Comparison of ENCODE assay signal across 25 cellular contexts in the genomic region with DNA sequence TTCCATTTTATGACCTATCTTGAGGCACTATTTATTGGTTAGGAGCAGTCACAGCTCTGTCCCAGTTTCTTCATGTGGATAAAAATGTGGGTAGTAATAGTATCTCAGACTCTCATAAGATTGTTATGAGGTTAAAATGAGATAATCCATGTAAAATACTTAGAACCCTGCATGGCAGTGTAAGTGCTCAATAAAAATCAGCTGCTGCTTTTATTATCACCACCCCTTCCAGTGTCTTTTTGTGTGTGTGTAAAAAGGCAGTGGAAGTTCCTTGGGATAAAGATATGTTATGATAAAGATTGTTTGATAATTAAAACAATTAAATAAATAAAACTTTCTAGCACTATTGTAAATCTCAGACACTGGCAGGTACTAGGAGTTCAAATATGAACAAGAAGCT. TPM values are rescaled to one million over a fixed set of nuclear protein-coding genes. Genes with fewer than 3 reads are reported as not detected.
DNase-seq lines count a peak whose midpoint lies in the region; ATAC-seq and TF ChIP-seq lines count a peak whose summit lies in the region.
"Had no signal": no experiment of that assay in that cellular context is flagged by ENCODE, and none has a peak within 500 bp of the region (broad histone marks: within the 10 kb centered on the region; RNA-seq: fewer than 3 reads in every experiment).

No MANE protein-coding gene starts in this region.

- no peak for ATAC-seq in activated B cell treated with CpG ODN at 0.5 μM for 24 hours (ENCODE audit: low read depth)
- ATAC-seq in GM19023 (IDR thresholded peaks at IDR 0.05; ENCODE audit: unreplicated experiment) = no peak
- ATAC-seq: activated CD4-positive, alpha-beta T cell treated with anti-CD3 and anti-CD28 coated beads for 36 hours; gastrocnemius medialis had no signal

- H3K36me3 Mint-ChIP-seq in HFFc6 (ENCODE audit: low read depth) = no peaks in the 10 kb centered on the region
- peaks cover 8% of the 10 kb centered on the region for H3K36me3 Mint-ChIP-seq in activated B cell treated with CpG ODN at 0.5 μM for 24 hours (ENCODE audit: low read depth)

- H3K4me3 ChIP-seq in muscle layer of colon (ENCODE audit: low read depth in 1 of 2, low read length in 2 of 2) (no peak overlapping the region), transverse colon (no peak overlapping the region)
- H3K4me3 ChIP-seq: gastrocnemius medialis, MG63 had no signal

- POLR2A ChIA-PET in activated B cell treated with CpG ODN at 0.5 μM for 24 hours (lab: Charles Lee) = interaction anchor here (5.3 kb wide), 1 partner anchor 15 kb away, joined by 34 read pairs; the partner anchor contains the start of gene TES
- POLR2A ChIA-PET in RWPE1 (lab: Yijun Ruan, JAX; ENCODE audit: low non-redundant PET) = no interaction called here

- peaks cover 75% of the 10 kb centered on the region for H3K4me1 ChIP-seq in muscle layer of colon (ENCODE audit: insufficient read depth, low read length)
- peaks cover 17 to 64% (median 22%) of the 10 kb centered on the region in 4 donors for H3K4me1 ChIP-seq in transverse colon

- H3K27me3 ChIP-seq in muscle layer of colon (ENCODE audit: control insufficient read depth in 1 of 2, insufficient read depth in 2 of 2, low read length in 2 of 2) = no peaks in the 10 kb centered on the region
- H3K27me3 ChIP-seq in transverse colon = no peaks in the 10 kb centered on the region
- H3K27me3 ChIP-seq: gastrocnemius medialis, MG63 had no signal

- H3K9ac ChIP-seq in muscle layer of colon (ENCODE audit: low read length) = no peak overlapping the region

- intact Hi-C loops in activated B cell treated with CpG ODN at 0.5 μM for 24 hours (cut with micrococcal nuclease) (no loop called here), transverse colon (cut with DNase I; ENCODE audit: low total_unique reads) (no loop called here)

- no peak for TF ChIP-seq POLR2A in transverse colon (IDR thresholded peaks at IDR 0.05)

- CTCF ChIA-PET in activated B cell treated with CpG ODN at 0.5 μM for 24 hours (lab: Charles Lee) = interaction anchor here (0.9 to 4.5 kb wide), 7 partner anchors 10 to 301 kb away, joined by 3 to 20 read pairs (median 3); partner anchors contain the start of gene TES
- CTCF ChIA-PET in RWPE1 (lab: Yijun Ruan, JAX) = interaction anchor here (0.5 to 1.3 kb wide), 3 partner anchors 9 to 52 kb away, joined by 3 to 5 read pairs (median 3); no protein-coding TSS in a partner anchor

- H3K9me3 Mint-ChIP-seq in HFFc6 (no peaks in the 10 kb centered on the region), activated B cell treated with CpG ODN at 0.5 μM for 24 hours (no peaks in the 10 kb centered on the region)
- H3K9me3 Mint-ChIP-seq: H9, nephron progenitor cell had no signal

- H3K9me3 ChIP-seq in muscle layer of colon (ENCODE audit: low read length) (no peaks in the 10 kb centered on the region), transverse colon (no peaks in the 10 kb centered on the region)
- H3K9me3 ChIP-seq: gastrocnemius medialis, MG63 had no signal

- H3K4me3 Mint-ChIP-seq in HFFc6 (no peak overlapping the region), activated B cell treated with CpG ODN at 0.5 μM for 24 hours (no peak overlapping the region)
- H3K4me3 Mint-ChIP-seq: activated CD4-positive, alpha-beta T cell treated with anti-CD3 and anti-CD28 coated beads for 36 hours; CD14-positive monocyte; H9; nephron progenitor cell had no signal

- TF ChIP-seq CTCF in HFFc6 (IDR thresholded peaks at IDR 0.05) = no peak
- no peak for TF ChIP-seq CTCF in activated B cell treated with CpG ODN at 0.5 μM for 24 hours (IDR thresholded peaks at IDR 0.05)
- TF ChIP-seq CTCF in transverse colon (IDR thresholded peaks at IDR 0.05) = no peak
- no peak for TF ChIP-seq CTCF in RWPE1 (conservative IDR thresholded peaks at IDR 0.05; ENCODE audit: low read depth)

- DNase-seq in HFFc6 (no peak), activated B cell treated with CpG ODN at 0.5 μM for 24 hours (no peak), transverse colon (no peak), RWPE1 (ENCODE audit: low spot score) (no peak), ureter (ENCODE audit: low spot score) (no peak)
- DNase-seq: activated CD4-positive, alpha-beta T cell treated with anti-CD3 and anti-CD28 coated beads for 36 hours; activated gamma-delta T cell; activated T-cell treated with anti-CD3 and anti-CD28 coated beads, Interleukin-2, amount 50 U/mL, for 1 hour; caudate nucleus; DMS79 treated with DMSO at 0.1 percent for 48 hours; gastrocnemius medialis; GDM1; H9; KG1; kidney glomerular epithelial cell; MG63; NCI-H1105 treated with DMSO at 0.1 percent for 48 hours; NCI-H187 treated with DMSO at 0.1 percent for 48 hours; NCI-H2171; nephron progenitor cell; stimulated activated naive CD4-positive, alpha-beta T cell had no signal

- H3K27ac Mint-ChIP-seq in HFFc6 = peak overlapping the region; percentile 36; the same call in 1 of the 2 replicates
- H3K27ac Mint-ChIP-seq in activated B cell treated with CpG ODN at 0.5 μM for 24 hours = peak overlapping the region; percentile 27
- H3K27ac Mint-ChIP-seq: H9 had no signal

- H3K27me3 Mint-ChIP-seq in HFFc6 (ENCODE audit: insufficient read depth) (no peaks in the 10 kb centered on the region; the same call in 1 of the 2 replicates), activated B cell treated with CpG ODN at 0.5 μM for 24 hours (no peaks in the 10 kb centered on the region)
- H3K27me3 Mint-ChIP-seq: activated CD4-positive, alpha-beta T cell treated with anti-CD3 and anti-CD28 coated beads for 36 hours had no signal

- H3K4me1 Mint-ChIP-seq in HFFc6 (ENCODE audit: low read depth) (peaks cover 84% of the 10 kb centered on the region), activated B cell treated with CpG ODN at 0.5 μM for 24 hours (peaks cover 85% of the 10 kb centered on the region)

- peak overlapping the region; percentile 78 for H3K27ac ChIP-seq in muscle layer of colon (ENCODE audit: low read depth, low read length)
- H3K27ac ChIP-seq in transverse colon = peak overlapping the region; percentile 47 to 98 (median 89)
- no peak overlapping the region for H3K27ac ChIP-seq in RWPE1
- H3K27ac ChIP-seq: gastrocnemius medialis, HL-60 had no signal

- no peak for TF ChIP-seq EP300 in transverse colon (IDR thresholded peaks at IDR 0.05; ENCODE audit: low read depth)

- no peaks in the 10 kb centered on the region for H3K36me3 ChIP-seq in muscle layer of colon (ENCODE audit: insufficient read depth, low read length)
- H3K36me3 ChIP-seq in transverse colon = no peaks in the 10 kb centered on the region
- H3K36me3 ChIP-seq: gastrocnemius medialis, MG63 had no signal

- in situ Hi-C loops in transverse colon (cut with MboI; ENCODE audit: low pct_ligation_motif_present in 1 of 4, low pct_unique_long_range_greater_than_20kb in 1 of 4, low sequenced_read_pairs in 3 of 4) = no loop called here

RNA-seq across cellular contexts. Expression of gene TES, which starts 15.5 kb away (rescaled TPM):
- total RNA-seq in HFFc6 (2021; fragmentation: NEBNext Ultra II Directional; extraction: Animal tissue kit (Norgen Biotek cat#: 25700)) = 10 to 100 TPM; 10.4 to 29.3 (median 22.4) TPM
- total RNA-seq in activated B cell treated with CpG ODN at 0.5 μM for 24 hours (77.9 and 82.8 TPM in 2 replicates), transverse colon (100 to 1,000 TPM in 3 of 4 donors, 10 to 100 TPM in 1; 77.4 to 119 (median 115) TPM), ureter (74.3 TPM)
